Comparison of ENCODE assay signal across 8 cellular contexts in genomic region chr6:127464881-127465459, GRCh38. TPM values are rescaled to one million over a fixed set of nuclear protein-coding genes. Genes with fewer than 3 reads are reported as not detected.
DNase-seq lines count a peak whose midpoint lies in the region; ATAC-seq and TF ChIP-seq lines count a peak whose summit lies in the region.

No MANE protein-coding gene starts in this region.

- peak; percentile 74 to 93 for TF ChIP-seq CTCF in Caco-2 (IDR thresholded peaks at IDR 0.05; ENCODE audit: insufficient read depth in 1 of 2, low read depth in 1 of 2, low read length in 1 of 2, severe bottlenecking in 1 of 2, unreplicated experiment in 1 of 2)
- TF ChIP-seq CTCF in OCI-LY7 (conservative IDR thresholded peaks at IDR 0.05; ENCODE audit: low read length) = peak; percentile 85
- peak; percentile 98 for TF ChIP-seq CTCF in fibroblast of pulmonary artery (IDR thresholded peaks at IDR 0.05; ENCODE audit: low read length, missing control alignments)

- H3K36me3 ChIP-seq in Caco-2 (ENCODE audit: control insufficient read depth, insufficient read depth, low read length) (no peaks in the 10 kb centered on the region), OCI-LY7 (ENCODE audit: insufficient read depth, low read length) (no peaks in the 10 kb centered on the region)

- CTCF ChIA-PET in Caco-2 (lab: Charles Lee) = no interaction called here
- CTCF ChIA-PET in OCI-LY7 (lab: Charles Lee; ENCODE audit: unreplicated experiment) = no interaction called here

- no peaks in the 10 kb centered on the region for H3K9me3 Mint-ChIP-seq in Caco-2 (ENCODE audit: unreplicated experiment)

- no peaks in the 10 kb centered on the region for H4K20me1 ChIP-seq in OCI-LY7 (ENCODE audit: insufficient read depth, low read length)

- no peak overlapping the region for H3K4me3 Mint-ChIP-seq in Caco-2 (ENCODE audit: unreplicated experiment)

- H3K4me3 ChIP-seq in Caco-2 (ENCODE audit: low read depth, low read length) (no peak overlapping the region), OCI-LY7 (ENCODE audit: low read depth, low read length, poor library complexity, severe bottlenecking) (no peak overlapping the region), fibroblast of pulmonary artery (replicated peaks; ENCODE audit: low read depth, low read length) (no peak overlapping the region)

- H3K4me1 ChIP-seq in Caco-2 (no peaks in the 10 kb centered on the region), OCI-LY7 (ENCODE audit: insufficient read depth, low read length, poor library complexity, severe bottlenecking) (no peaks in the 10 kb centered on the region)

- BruUV-seq in Caco-2 (replicated peaks; lab: Mats Ljungman, UMichigan) (no TSS peak), OCI-LY7 (replicated peaks; lab: Mats Ljungman, UMichigan) (no TSS peak)

- no peak overlapping the region for H3K4me2 ChIP-seq in OCI-LY7 (ENCODE audit: low read length)

- H3K9me3 ChIP-seq in Caco-2 (no peaks in the 10 kb centered on the region), OCI-LY7 (ENCODE audit: low read length) (no peaks in the 10 kb centered on the region)

- peak; percentile 84 for ATAC-seq in GM19438 (IDR thresholded peaks at IDR 0.05; ENCODE audit: low read depth, unreplicated experiment)
- peak; percentile 82 for ATAC-seq in HG03469 (IDR thresholded peaks at IDR 0.05; ENCODE audit: unreplicated experiment)

- H3K27me3 Mint-ChIP-seq in Caco-2 (ENCODE audit: insufficient read depth, unreplicated experiment) = no peaks in the 10 kb centered on the region

- H3K36me3 Mint-ChIP-seq in Caco-2 (ENCODE audit: insufficient read depth, unreplicated experiment) = no peaks in the 10 kb centered on the region

- H3K9me2 ChIP-seq in OCI-LY7 (ENCODE audit: insufficient read depth, low read length) = no peaks in the 10 kb centered on the region

- no peaks in the 10 kb centered on the region for H3K79me2 ChIP-seq in OCI-LY7 (ENCODE audit: insufficient read depth, low read depth, low read length)

- DNase-seq in Caco-2 (peak; percentile 65 to 68), OCI-LY7 (ENCODE audit: low spot score) (peak; percentile 37), fibroblast of pulmonary artery (ENCODE audit: low read depth) (peak; percentile 82), occipital lobe (lab: John Stamatoyannopoulos, UW) (peak; percentile 33), substantia nigra (lab: John Stamatoyannopoulos, UW) (peak in 40 of 49 donors; percentile 1 to 77 (median 45))
- DNase-seq in activated T-cell treated with anti-CD3 and anti-CD28 coated beads, Interleukin-2, amount 50 U/mL, for 1 hour = peak; percentile 53

- POLR2A ChIA-PET in Caco-2 (lab: Charles Lee) (no interaction called here), OCI-LY7 (lab: Charles Lee) (no interaction called here)

- no peak overlapping the region for H2AFZ ChIP-seq in OCI-LY7 (ENCODE audit: low read length)

- no peaks in the 10 kb centered on the region for H3K4me1 Mint-ChIP-seq in Caco-2 (ENCODE audit: low read depth, unreplicated experiment)

- no peaks in the 10 kb centered on the region for H3K27me3 ChIP-seq in Caco-2 (replicated peaks; ENCODE audit: control insufficient read depth, insufficient read depth, low read length)

- H3K27ac ChIP-seq in OCI-LY7 (ENCODE audit: low read depth, low read length, poor library complexity, severe bottlenecking) (no peak overlapping the region), substantia nigra (ENCODE audit: low read depth, low read length, poor library complexity, severe bottlenecking) (no peak overlapping the region)

- intact Hi-C loops in Caco-2 (cut with micrococcal nuclease; ENCODE audit: unreplicated experiment) = loop anchor here (1.0 to 2.0 kb wide), 5 partner anchors 74 to 225 kb away; no protein-coding TSS in a partner anchor
- intact Hi-C loops in OCI-LY7 (cut with micrococcal nuclease; ENCODE audit: unreplicated experiment) = loop anchor here (1.0 to 5.0 kb wide), 2 partner anchors 74 to 163 kb away; no protein-coding TSS in a partner anchor

- H3K27ac Mint-ChIP-seq in Caco-2 (ENCODE audit: unreplicated experiment) = no peak overlapping the region

RNA-seq across cellular contexts. Expression of gene KIAA0408, which starts 5.8 kb away (rescaled TPM):
- total RNA-seq in Caco-2 (2022) = not detected in 2 replicates
- total RNA-seq in OCI-LY7 (2014; rRNA removed; shearing (Covaris generic)) = 0.44 TPM in 1 of 2 replicates, not detected in the other
- 0.46 and 0.74 TPM in 2 replicates for total RNA-seq in OCI-LY7 (2022)
- total RNA-seq in occipital lobe = 116 TPM

Comparison
In these comparisons a context has a peak if more than half of its experiments do, and no peak if none do; other contexts are left out.
1. RNA of gene KIAA0408, which starts 5.8 kb away (total RNA-seq): 116 TPM in occipital lobe (single experiment); 0.44 to 0.74 TPM in OCI-LY7 and not detected in Caco-2; every median in the first group is over 10 times any median in the second.
2. Peak in every context shown above with its lines, with median percentiles within 50 percentile points of each other: DNase-seq and CTCF ChIP-seq.